In the genomic region with DNA sequence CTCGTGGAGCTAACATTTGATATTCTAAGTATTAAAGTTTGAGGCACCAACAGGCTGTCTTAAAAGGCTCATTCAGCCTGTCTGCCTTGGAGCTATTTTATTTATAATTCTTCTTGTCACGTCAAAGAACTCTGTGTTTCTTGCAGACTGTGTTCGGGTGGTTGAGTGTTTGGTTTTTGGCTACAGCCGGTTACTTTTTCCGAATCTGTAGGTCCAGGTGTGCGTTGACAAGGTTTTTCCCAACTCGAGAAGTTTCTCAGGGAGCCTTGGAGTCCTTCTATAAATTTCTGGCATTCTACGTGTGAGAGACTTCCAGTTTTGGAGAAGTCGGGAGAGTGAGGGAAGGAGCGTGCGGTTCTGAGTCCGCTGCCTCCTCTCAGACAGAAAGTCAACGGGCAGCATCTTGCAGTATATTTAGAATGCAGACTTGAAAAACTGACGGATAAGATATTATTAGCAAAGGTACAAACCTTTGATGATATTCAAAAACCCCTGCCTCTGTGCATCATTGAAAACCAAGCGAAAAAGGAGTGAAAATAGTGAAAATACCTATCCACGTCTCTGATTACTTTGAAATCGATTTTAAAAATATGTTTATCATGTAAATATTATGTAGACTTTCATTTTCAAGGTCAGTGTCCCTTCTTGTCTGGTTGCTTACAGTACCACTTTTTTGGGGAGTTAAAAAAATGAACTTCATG, we compare ENCODE assay signal across 9 cellular contexts.
DNase-seq lines count a peak whose midpoint lies in the region; ATAC-seq, FAIRE-seq and TF ChIP-seq lines count a peak whose summit lies in the region.
"Had no signal": no experiment of that assay in that cellular context is flagged by ENCODE, and none has a peak within 500 bp of the region (broad histone marks: within the 10 kb centered on the region; RNA-seq: fewer than 3 reads in every experiment).

No MANE protein-coding gene starts in this region.

- H4K91ac ChIP-seq in trophoblast cell (ENCODE audit: low read depth, low read length), result no peak overlapping the region

- FAIRE-seq in K562 (lab: Jason Lieb, UNC), result no peak
- peak; percentile 9 for FAIRE-seq in keratinocyte (lab: Jason Lieb, UNC)

- TF ChIP-seq CTCF in SK-N-SH (IDR thresholded peaks at IDR 0.05), result no peak
- no peak for TF ChIP-seq CTCF in K562 (IDR thresholded peaks at IDR 0.05 in 2 of 3, conservative IDR thresholded peaks at IDR 0.05 in 1 of 3; ENCODE audit: insufficient read depth in 2 of 3, low read depth in 1 of 3, low read length in 3 of 3)
- no peak for TF ChIP-seq CTCF in keratinocyte (optimal IDR thresholded peaks at IDR 0.05 in 1 of 3, IDR thresholded peaks at IDR 0.05 in 1 of 3, conservative IDR thresholded peaks at IDR 0.05 in 1 of 3; ENCODE audit: extremely low read depth in 1 of 3, insufficient read depth in 2 of 3, low read length in 3 of 3)
- TF ChIP-seq CTCF in thyroid gland (IDR thresholded peaks at IDR 0.05), result no peak

- H3K9ac ChIP-seq in SK-N-SH (peak overlapping the region; percentile 99), K562 (ENCODE audit: insufficient read depth in 1 of 2, low read depth in 2 of 2, low read length in 2 of 2) (no peak overlapping the region), keratinocyte (ENCODE audit: control insufficient read depth, extremely low read depth, insufficient read depth, low read length) (peak overlapping the region; percentile 95), trophoblast cell (ENCODE audit: low read length) (no peak overlapping the region)
- H3K9ac ChIP-seq: BLaER1 treated with 17β-estradiol and CSF1 and Interleukin-3, amounts not matched to agents 10 nM and 100 nM had no signal

- H3K4me1 ChIP-seq in SK-N-SH (ENCODE audit: control insufficient read depth in 1 of 2, insufficient read depth in 2 of 2, low read depth in 1 of 2, low read length in 1 of 2) (peaks cover 34 to 56% of the 10 kb centered on the region in 2 experiments; a peak in 3 of 4 replicates), K562 (replicated peaks in 1 of 2; ENCODE audit: control insufficient read depth in 2 of 2, insufficient read depth in 2 of 2, low read length in 2 of 2) (peaks cover 0 to 20% of the 10 kb centered on the region in 2 experiments; a peak in 3 of 5 replicates), keratinocyte (ENCODE audit: control insufficient read depth, extremely low read depth, insufficient read depth, low read length) (peaks cover 45% of the 10 kb centered on the region), thyroid gland (peaks cover 39 to 44% of the 10 kb centered on the region in 2 donors), trophoblast cell (ENCODE audit: control insufficient read depth in 1 of 2, insufficient read depth in 2 of 2, low read length in 2 of 2) (no peaks in the 10 kb centered on the region)

- peak overlapping the region; percentile 38 to 69 for H3K4me3 ChIP-seq in SK-N-SH (ENCODE audit: low read depth in 2 of 2, low read length in 1 of 2)
- H3K4me3 ChIP-seq in K562, result no peak overlapping the region
- peak overlapping the region; percentile 11 to 67 (median 54) for H3K4me3 ChIP-seq in keratinocyte (ENCODE audit: control insufficient read depth in 2 of 3, extremely low read depth in 1 of 3, insufficient read depth in 2 of 3, low read depth in 1 of 3, low read length in 3 of 3)
- no peak overlapping the region for H3K4me3 ChIP-seq in thyroid gland (replicated peaks in 1 of 3)
- H3K4me3 ChIP-seq in trophoblast cell (ENCODE audit: low read depth, low read length), result no peak overlapping the region
- H3K4me3 ChIP-seq: BLaER1 treated with 17β-estradiol and CSF1 and Interleukin-3, amounts not matched to agents 10 nM and 100 nM had no signal

- in situ Hi-C loops in K562 (cut with MboI), result no loop called here

- H3F3A ChIP-seq in SK-N-SH (replicated peaks; ENCODE audit: insufficient read depth), result peaks cover 42% of the 10 kb centered on the region

- H3K14ac ChIP-seq in trophoblast cell (ENCODE audit: low read length), result no peak overlapping the region

- 4% methylated on average over 17 of the region's 17 CpGs for WGBS in SK-N-SH (ENCODE audit: low lambda C conversion rate)
- WGBS in K562 (ENCODE audit: insufficient coverage, low coverage, missing lambda C conversion rate), result 34% methylated on average over 13 of the region's 17 CpGs
- WGBS in thyroid gland, 2 donors, result 72 to 78% methylated on average over 17 of the region's 17 CpGs
- whole genome bisulfite sequencing in trophoblast cell (ENCODE audit: extremely low coverage, insufficient coverage, insufficient read length), result no CpG with 5 or more reads among the region's 17 CpGs

- H3K18ac ChIP-seq in trophoblast cell (ENCODE audit: low read length), result no peak overlapping the region

- H3K27ac ChIP-seq in SK-N-SH (ENCODE audit: low read depth in 2 of 2, low read length in 1 of 2), result peak overlapping the region; percentile 100
- no peak overlapping the region for H3K27ac ChIP-seq in K562 (ENCODE audit: extremely low read depth, low read depth, low read length)
- peak overlapping the region; percentile 98 for H3K27ac ChIP-seq in keratinocyte (ENCODE audit: control insufficient read depth, insufficient read depth, low read length)
- H3K27ac ChIP-seq in thyroid gland, result peak overlapping the region; percentile 98 to 100 (median 99)
- H3K27ac ChIP-seq in trophoblast cell (ENCODE audit: low read depth, low read length), result no peak overlapping the region
- H3K27ac ChIP-seq: BLaER1 treated with 17β-estradiol and CSF1 and Interleukin-3, amounts not matched to agents 10 nM and 100 nM had no signal

- no peak overlapping the region for H3K23ac ChIP-seq in trophoblast cell (ENCODE audit: low read length)

- DNase-seq in SK-N-SH (no peak), K562 (ENCODE audit: extremely low read depth in 1 of 4, low spot score in 3 of 4) (no peak), keratinocyte (ENCODE audit: low read depth, low spot score) (no peak), thyroid gland (no peak), trophoblast cell (no peak)

- no TSS peak for BruUV-seq in K562 (replicated peaks; lab: Mats Ljungman, UMichigan)

- no peaks in the 10 kb centered on the region for H3K79me1 ChIP-seq in trophoblast cell (ENCODE audit: low read length)

- dilution Hi-C loops in keratinocyte (cut with MboI; ENCODE audit: extremely low pct_ligation_motif_present, low sequenced_read_pairs), result no loop called here

- no peak overlapping the region for H2BK5ac ChIP-seq in trophoblast cell (ENCODE audit: low read depth, low read length, poor library complexity)

- H3K27me3 ChIP-seq in SK-N-SH (ENCODE audit: insufficient read depth) (no peaks in the 10 kb centered on the region), K562 (ENCODE audit: control insufficient read depth in 2 of 2, insufficient read depth in 2 of 2, low read length in 2 of 2) (peaks cover 0 to 10% of the 10 kb centered on the region in 2 experiments; a peak in 3 of 5 replicates), keratinocyte (ENCODE audit: control insufficient read depth, extremely low read depth, insufficient read depth, low read length) (no peaks in the 10 kb centered on the region), thyroid gland (no peaks in the 10 kb centered on the region), trophoblast cell (ENCODE audit: insufficient read depth, low read length) (peaks cover 51% of the 10 kb centered on the region)

- no peaks in the 10 kb centered on the region for H3K9me2 ChIP-seq in SK-N-SH

- H3K79me2 ChIP-seq in SK-N-SH (ENCODE audit: insufficient read depth) (peaks cover 100% of the 10 kb centered on the region), K562 (ENCODE audit: control insufficient read depth, insufficient read depth, low read length) (no peaks in the 10 kb centered on the region), keratinocyte (ENCODE audit: control insufficient read depth, insufficient read depth, low read length) (peaks cover 94% of the 10 kb centered on the region), trophoblast cell (ENCODE audit: control insufficient read depth, insufficient read depth, low read length, poor library complexity) (no peaks in the 10 kb centered on the region)

- no peak overlapping the region for H4K12ac ChIP-seq in trophoblast cell (ENCODE audit: low read depth, low read length)

- no peak for TF ChIP-seq RAD21 in SK-N-SH (IDR thresholded peaks at IDR 0.05; ENCODE audit: low read length)
- TF ChIP-seq RAD21 in K562 (CRISPR knock-in tag; conservative IDR thresholded peaks at IDR 0.05 in 1 of 2, IDR thresholded peaks at IDR 0.05 in 1 of 2), result no peak

- H3K9me1 ChIP-seq in K562 (ENCODE audit: control insufficient read depth, insufficient read depth, low read length) (no peaks in the 10 kb centered on the region), keratinocyte (ENCODE audit: control insufficient read depth, extremely low read depth, insufficient read depth, low read length) (peaks cover 2% of the 10 kb centered on the region)

- H3K36me3 ChIP-seq in SK-N-SH (replicated peaks in 1 of 2; ENCODE audit: control insufficient read depth in 1 of 2, insufficient read depth in 2 of 2, low read length in 1 of 2) (no peaks in the 10 kb centered on the region), K562 (ENCODE audit: control insufficient read depth, insufficient read depth, low read length) (no peaks in the 10 kb centered on the region), keratinocyte (ENCODE audit: control insufficient read depth in 2 of 2, extremely low read depth in 1 of 2, insufficient read depth in 2 of 2, low read length in 2 of 2) (peaks cover 3 to 4% of the 10 kb centered on the region in 2 experiments), thyroid gland (no peaks in the 10 kb centered on the region), trophoblast cell (ENCODE audit: control insufficient read depth in 1 of 2, insufficient read depth in 2 of 2, low read length in 2 of 2) (no peaks in the 10 kb centered on the region)

- no peak overlapping the region for H2BK12ac ChIP-seq in trophoblast cell (ENCODE audit: low read length)

- H4K20me1 ChIP-seq in SK-N-SH (ENCODE audit: insufficient read depth), result no peaks in the 10 kb centered on the region
- no peaks in the 10 kb centered on the region for H4K20me1 ChIP-seq in K562 (replicated peaks; ENCODE audit: control insufficient read depth, insufficient read depth, low read length)
- H4K20me1 ChIP-seq in keratinocyte (ENCODE audit: control insufficient read depth, extremely low read depth, insufficient read depth, low read length), result no peaks in the 10 kb centered on the region

- POLR2A ChIA-PET in SK-N-SH (lab: Yijun Ruan, JAX), result interaction anchor here (0.7 to 3.5 kb wide), 10 partner anchors 9 to 59 kb away, joined by 3 to 17 read pairs (median 6); no protein-coding TSS in a partner anchor
- POLR2A ChIA-PET in K562 (lab: Yijun Ruan, JAX), result interaction anchor here (0.6 kb wide), 1 partner anchor 43 kb away, joined by 3 read pairs; no protein-coding TSS in a partner anchor

- H3K9me3 ChIP-seq in SK-N-SH, result no peaks in the 10 kb centered on the region
- no peaks in the 10 kb centered on the region for H3K9me3 ChIP-seq in K562 (replicated peaks; ENCODE audit: control insufficient read depth, insufficient read depth, low read depth, low read length)
- no peaks in the 10 kb centered on the region for H3K9me3 ChIP-seq in keratinocyte (ENCODE audit: control insufficient read depth, low read depth, low read length)
- H3K9me3 ChIP-seq in thyroid gland, result no peaks in the 10 kb centered on the region
- no peaks in the 10 kb centered on the region for H3K9me3 ChIP-seq in trophoblast cell (ENCODE audit: insufficient read depth, low read depth, low read length)
- H3K9me3 ChIP-seq: BLaER1 treated with 17β-estradiol and CSF1 and Interleukin-3, amounts not matched to agents 10 nM and 100 nM had no signal

- no peak for ATAC-seq in SK-N-SH treated with all-trans-retinoic acid at 6 μM for 48 hours
- ATAC-seq in K562, result no peak
- ATAC-seq in GM21360 (IDR thresholded peaks at IDR 0.05; ENCODE audit: unreplicated experiment), result no peak
- ATAC-seq in HG02798 (IDR thresholded peaks at IDR 0.05; ENCODE audit: poor library complexity, unreplicated experiment), result no peak

- no peak for TF ChIP-seq EP300 in SK-N-SH (IDR thresholded peaks at IDR 0.05; ENCODE audit: borderline replicate concordance in 1 of 2, low read depth in 1 of 2, low read length in 1 of 2)
- TF ChIP-seq EP300 in K562 (IDR thresholded peaks at IDR 0.05; ENCODE audit: low read length), result no peak

- TF ChIP-seq POLR2A in K562 (conservative IDR thresholded peaks at IDR 0.05), result no peak
- no peak for TF ChIP-seq POLR2A in thyroid gland (IDR thresholded peaks at IDR 0.05)

- no peak overlapping the region for H3K4ac ChIP-seq in trophoblast cell (ENCODE audit: low read depth, low read length)

- H4K8ac ChIP-seq in trophoblast cell (ENCODE audit: low read depth, low read length), result no peak overlapping the region

- peak overlapping the region; percentile 95 for H3K4me2 ChIP-seq in SK-N-SH
- no peak overlapping the region for H3K4me2 ChIP-seq in K562 (ENCODE audit: insufficient read depth, low read length)
- H3K4me2 ChIP-seq in keratinocyte (ENCODE audit: control insufficient read depth, extremely low read depth, insufficient read depth, low read depth, low read length), result peak overlapping the region; percentile 100
- H3K4me2 ChIP-seq in trophoblast cell (ENCODE audit: low read length), result no peak overlapping the region

- CTCF ChIA-PET in SK-N-SH (lab: Yijun Ruan, JAX), result interaction anchor here (0.7 to 2.4 kb wide), 10 partner anchors 9 to 70 kb away, joined by 3 to 11 read pairs (median 4); no protein-coding TSS in a partner anchor
- CTCF ChIA-PET in K562 (lab: Yijun Ruan, JAX; ENCODE audit: low intra/inter-chr PET ratio), result no interaction called here

- H2AFZ ChIP-seq in SK-N-SH (ENCODE audit: low read depth) (no peak overlapping the region), K562 (ENCODE audit: low read depth, low read length) (peak overlapping the region; percentile 47), keratinocyte (ENCODE audit: control insufficient read depth, low read length) (no peak overlapping the region), trophoblast cell (ENCODE audit: insufficient read depth, low read length, poor library complexity) (no peak overlapping the region)

- H2BK120ac ChIP-seq in trophoblast cell (ENCODE audit: insufficient read depth, low read length, poor library complexity), result no peak overlapping the region

- no peak overlapping the region for H2AK5ac ChIP-seq in trophoblast cell (ENCODE audit: low read length)

- intact Hi-C loops in K562 (cut with micrococcal nuclease) (no loop called here), thyroid gland (cut with DNase I) (no loop called here)

Comparison
In these comparisons a context has a peak if more than half of its experiments do, and no peak if none do; other contexts are left out.
1. H3K27ac ChIP-seq: peak in SK-N-SH (2 of 2), keratinocyte (single experiment) and thyroid gland (3 of 3); none in K562 (single experiment) and trophoblast cell (single experiment).
2. H3K4me2 ChIP-seq: peak in SK-N-SH (single experiment) and keratinocyte (single experiment); none in K562 (single experiment) and trophoblast cell (single experiment).
3. H3K4me3 ChIP-seq: peak in SK-N-SH (2 of 2) and keratinocyte (3 of 3); none in K562 (single experiment), thyroid gland (0 of 3) and trophoblast cell (single experiment).
4. H3K9ac ChIP-seq: peak in SK-N-SH (single experiment) and keratinocyte (single experiment); none in K562 (0 of 2) and trophoblast cell (single experiment).